In genomic region chr2:30235859-30236535, GRCh38 we compare ENCODE assay signal across 13 cellular contexts. TPM values are rescaled to one million over a fixed set of nuclear protein-coding genes. Genes with fewer than 3 reads are reported as not detected.
DNase-seq lines count a peak whose midpoint lies in the region; ATAC-seq and TF ChIP-seq lines count a peak whose summit lies in the region.
"Had no signal": no experiment of that assay in that cellular context is flagged by ENCODE, and none has a peak within 500 bp of the region (broad histone marks: within the 10 kb centered on the region; RNA-seq: fewer than 3 reads in every experiment).

No MANE protein-coding gene starts in this region.

- ATAC-seq in left lung = no peak
- ATAC-seq in thoracic aorta (ENCODE audit: insufficient number of reproducible peaks, low FRiP score, low read depth) = no peak
- ATAC-seq in GM18520 (IDR thresholded peaks at IDR 0.05; ENCODE audit: unreplicated experiment) = no peak

- peaks cover 3% of the 10 kb centered on the region for H3K9me3 Mint-ChIP-seq in activated T-cell treated with anti-CD3 and anti-CD28 coated beads, Interleukin-2, amount 50 U/mL, for 24 hours

- H3K36me3 ChIP-seq in left lung = peaks cover 0 to 10% of the 10 kb centered on the region in 2 donors
- H3K36me3 ChIP-seq in thoracic aorta = peaks cover 4% of the 10 kb centered on the region
- H3K36me3 ChIP-seq: ovary had no signal

- DNase-seq in activated effector memory CD4-positive, alpha-beta T cell treated with anti-CD3 and anti-CD28 coated beads, Interleukin-2, amount 50 U/mL, for 16 hours = peak; percentile 84
- no peak for DNase-seq in activated effector memory CD4-positive, alpha-beta T cell treated with Interleukin-2 at 50 U/mL for 16 hours
- DNase-seq in activated T-cell treated with anti-CD3 and anti-CD28 coated beads, Interleukin-2, amount 50 U/mL, for 24 hours = peak; percentile 74
- peak in 1 of 2 donors; percentile 13 for DNase-seq in left lung
- DNase-seq in thoracic aorta (ENCODE audit: low spot score) = no peak
- DNase-seq in NCI-H1436 treated with DMSO at 0.1 percent for 48 hours (lab: John Stamatoyannopoulos, UW) = no peak
- no peak for DNase-seq in ACHN
- DNase-seq: GDM1, NCI-H446, ovary, SJCRH30 had no signal

- in situ Hi-C loops in ACHN (cut with HindIII; ENCODE audit: low pct_ligation_motif_present, low pct_unique_long_range_greater_than_20kb, low sequenced_read_pairs) = no loop called here

- peaks cover 78% of the 10 kb centered on the region for H3K36me3 Mint-ChIP-seq in activated T-cell treated with anti-CD3 and anti-CD28 coated beads, Interleukin-2, amount 50 U/mL, for 24 hours (ENCODE audit: low read depth)

- H3K4me3 ChIP-seq in left lung (peak overlapping the region in 1 of 2 donors; percentile 68), thoracic aorta (peak overlapping the region; percentile 99)
- H3K4me3 ChIP-seq: ovary, SJCRH30 had no signal

- TF ChIP-seq CTCF in left lung (IDR thresholded peaks at IDR 0.05) = no peak
- TF ChIP-seq CTCF in thoracic aorta (IDR thresholded peaks at IDR 0.05) = no peak

- H3K4me3 Mint-ChIP-seq in activated T-cell treated with anti-CD3 and anti-CD28 coated beads, Interleukin-2, amount 50 U/mL, for 24 hours = peak overlapping the region; percentile 75

- peak overlapping the region; percentile 2 to 92 for H3K27ac ChIP-seq in left lung
- H3K27ac ChIP-seq in thoracic aorta = peak overlapping the region; percentile 92 to 96
- H3K27ac ChIP-seq: epithelial cell of prostate, ovary, SJCRH30 had no signal

- peaks cover 82% of the 10 kb centered on the region for H3K4me1 Mint-ChIP-seq in activated T-cell treated with anti-CD3 and anti-CD28 coated beads, Interleukin-2, amount 50 U/mL, for 24 hours (ENCODE audit: low read depth)

- intact Hi-C loops in left lung (cut with DNase I) = loop anchor here in 1 of 2 donors (10.0 kb wide), 1 partner anchor 239 kb away; no protein-coding TSS in a partner anchor

- H3K9me3 ChIP-seq in left lung = no peaks in the 10 kb centered on the region
- H3K9me3 ChIP-seq in thoracic aorta = no peaks in the 10 kb centered on the region
- H3K9me3 ChIP-seq: ovary, SJCRH30 had no signal

- peak overlapping the region; percentile 96 for H3K27ac Mint-ChIP-seq in activated T-cell treated with anti-CD3 and anti-CD28 coated beads, Interleukin-2, amount 50 U/mL, for 24 hours

- H3K27me3 ChIP-seq in left lung (peaks cover 0 to 39% of the 10 kb centered on the region in 2 donors), thoracic aorta (replicated peaks; ENCODE audit: insufficient read depth) (no peaks in the 10 kb centered on the region)
- H3K27me3 ChIP-seq: ovary, SJCRH30 had no signal

- no peaks in the 10 kb centered on the region for H3K27me3 Mint-ChIP-seq in activated T-cell treated with anti-CD3 and anti-CD28 coated beads, Interleukin-2, amount 50 U/mL, for 24 hours

- H3K4me1 ChIP-seq in left lung (peaks cover 38 to 73% of the 10 kb centered on the region in 2 donors), thoracic aorta (ENCODE audit: control insufficient read depth in 1 of 2, low read depth in 2 of 2) (peaks cover 60 to 67% of the 10 kb centered on the region in 2 donors)

RNA-seq across cellular contexts. Expression of gene LBH, which starts 4.7 kb away (rescaled TPM):
- total RNA-seq in left lung = 100 to 1,000 TPM; 119 to 256 TPM
- total RNA-seq in thoracic aorta = 100 to 1,000 TPM; 121 to 210 TPM

Comparison
In these comparisons a context has a peak if more than half of its experiments do, and no peak if none do; other contexts are left out.
1. DNase-seq: peak in activated effector memory CD4-positive, alpha-beta T cell treated with anti-CD3 and anti-CD28 coated beads, Interleukin-2, amount 50 U/mL, for 16 hours (single experiment) and activated T-cell treated with anti-CD3 and anti-CD28 coated beads, Interleukin-2, amount 50 U/mL, for 24 hours (single experiment); none in activated effector memory CD4-positive, alpha-beta T cell treated with Interleukin-2 at 50 U/mL for 16 hours (single experiment), thoracic aorta (single experiment), NCI-H1436 treated with DMSO at 0.1 percent for 48 hours (single experiment) and ACHN (single experiment).